ENCODE assay signal across 9 cellular contexts in the genomic region with DNA sequence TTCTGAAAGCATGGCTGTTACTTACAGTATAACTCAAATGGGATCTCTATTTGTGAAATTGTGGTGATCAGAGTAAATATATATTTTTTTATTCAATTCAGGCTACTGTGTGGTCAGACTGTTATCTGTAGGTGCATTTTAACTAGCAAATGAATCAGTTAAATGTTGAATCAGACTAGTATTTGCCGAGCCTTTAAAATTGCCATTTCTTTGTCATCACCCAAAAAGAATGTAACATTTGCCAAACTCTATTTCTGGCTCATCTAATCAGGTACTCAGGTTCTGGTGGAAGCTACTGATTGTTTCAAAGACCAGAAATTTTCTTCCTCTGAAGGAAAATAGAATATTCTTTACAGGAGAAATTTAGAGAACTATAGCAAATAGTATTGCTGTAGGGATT. TPM values are rescaled to one million over a fixed set of nuclear protein-coding genes. Genes with fewer than 3 reads are reported as not detected.
DNase-seq lines count a peak whose midpoint lies in the region; ATAC-seq, FAIRE-seq and TF ChIP-seq lines count a peak whose summit lies in the region.
"Had no signal": no experiment of that assay in that cellular context is flagged by ENCODE, and none has a peak within 500 bp of the region (broad histone marks: within the 10 kb centered on the region; RNA-seq: fewer than 3 reads in every experiment).

No MANE protein-coding gene starts in this region.

- H3K23ac ChIP-seq in H9 (ENCODE audit: insufficient read length, low read depth, low read length): no peak overlapping the region

- H2BK5ac ChIP-seq in H9 (ENCODE audit: insufficient read length, low read length): no peak overlapping the region

- dilution Hi-C loops in keratinocyte (cut with MboI; ENCODE audit: extremely low pct_ligation_motif_present, low sequenced_read_pairs): no loop called here

- H3K27ac ChIP-seq in A549: no peak overlapping the region; a peak in 1 of 6 replicates
- H3K27ac ChIP-seq in H9 (ENCODE audit: insufficient read length, low read depth, low read length): no peak overlapping the region
- H3K27ac ChIP-seq in keratinocyte (ENCODE audit: control insufficient read depth, insufficient read depth, low read length): peak overlapping the region; percentile 95

- no peak for TF ChIP-seq CTCF in A549 (IDR thresholded peaks at IDR 0.05)
- no peak for TF ChIP-seq CTCF in H9 (conservative IDR thresholded peaks at IDR 0.05)
- no peak for TF ChIP-seq CTCF in keratinocyte (optimal IDR thresholded peaks at IDR 0.05 in 1 of 3, IDR thresholded peaks at IDR 0.05 in 1 of 3, conservative IDR thresholded peaks at IDR 0.05 in 1 of 3; ENCODE audit: extremely low read depth in 1 of 3, insufficient read depth in 2 of 3, low read length in 3 of 3)
- no peak for TF ChIP-seq CTCF in mucosa of descending colon (IDR thresholded peaks at IDR 0.05)

- H3K4me3 ChIP-seq in A549 (no peak overlapping the region), keratinocyte (ENCODE audit: control insufficient read depth in 2 of 3, extremely low read depth in 1 of 3, insufficient read depth in 2 of 3, low read depth in 1 of 3, low read length in 3 of 3) (peak overlapping the region in 2 of 3 experiments; percentile 24 to 86), mucosa of descending colon (no peak overlapping the region)

- peaks cover 5 to 8% of the 10 kb centered on the region in 2 experiments for H3K9me3 Mint-ChIP-seq in H9
- no peaks in the 10 kb centered on the region for H3K9me3 Mint-ChIP-seq in activated T-helper 17 cell treated with anti-CD3 and anti-CD28 coated beads, Interleukin-2, amount 50 U/mL, for 72 hours

- H3K4me2 ChIP-seq in A549 (peak overlapping the region; percentile 93), H9 (ENCODE audit: insufficient read depth, insufficient read length, low read length) (peak overlapping the region; percentile 81), keratinocyte (ENCODE audit: control insufficient read depth, extremely low read depth, insufficient read depth, low read depth, low read length) (peak overlapping the region; percentile 100)

- intact Hi-C loops in mucosa of descending colon (cut with DNase I, micrococcal nuclease): no loop called here

- H3K4me1 ChIP-seq in A549 (peaks cover 21% of the 10 kb centered on the region; the same call in 2 of the 3 replicates), H9 (ENCODE audit: insufficient read depth, low read length) (peaks cover 4% of the 10 kb centered on the region; the same call in 1 of the 2 replicates), keratinocyte (ENCODE audit: control insufficient read depth, extremely low read depth, insufficient read depth, low read length) (peaks cover 42% of the 10 kb centered on the region), mucosa of descending colon (ENCODE audit: low read depth) (peaks cover 25% of the 10 kb centered on the region)

- H4K5ac ChIP-seq in H9 (ENCODE audit: insufficient read length, low read depth, low read length): no peak overlapping the region

- no peak for TF ChIP-seq EP300 in A549 (IDR thresholded peaks at IDR 0.05)

- DNase-seq in A549 (ENCODE audit: low read depth in 1 of 2, low spot score in 1 of 2) (no peak), H9 (no peak), keratinocyte (ENCODE audit: low read depth, low spot score) (no peak), mucosa of descending colon (no peak), UCSD-AML1 (lab: John Stamatoyannopoulos, UW; ENCODE audit: unreplicated experiment) (no peak), NCI-H1694 treated with DMSO at 0.1 percent for 48 hours (lab: John Stamatoyannopoulos, UW) (no peak)
- DNase-seq: activated CD4-positive, alpha-beta T cell treated with anti-CD3 and anti-CD28 coated beads for 4 hours had no signal

- H3K23me2 ChIP-seq in H9 (ENCODE audit: insufficient read length, low read depth, low read length, poor library complexity, severe bottlenecking): peaks cover 9% of the 10 kb centered on the region

- FAIRE-seq in A549 (lab: Jason Lieb, UNC) (no peak), keratinocyte (lab: Jason Lieb, UNC) (no peak)

- no peak overlapping the region for H2BK120ac ChIP-seq in H9 (ENCODE audit: low read depth, low read length, poor library complexity, severe bottlenecking)

- H3K79me1 ChIP-seq in H9 (ENCODE audit: insufficient read depth, low read depth, low read length, poor library complexity, severe bottlenecking): no peaks in the 10 kb centered on the region

- 38% methylated on average over 1 of the region's 1 CpG for WGBS in A549 (ENCODE audit: missing lambda C conversion rate)
- no CpG with 5 or more reads among the region's 1 CpG for WGBS in H9 (ENCODE audit: extremely low coverage, insufficient read length, low lambda C conversion rate)

- no peaks in the 10 kb centered on the region for H3K27me3 ChIP-seq in H9 (ENCODE audit: insufficient read depth, low read length)
- H3K27me3 ChIP-seq in keratinocyte (ENCODE audit: control insufficient read depth, extremely low read depth, insufficient read depth, low read length): no peaks in the 10 kb centered on the region

- no peak overlapping the region for H3K9ac ChIP-seq in H9 (ENCODE audit: extremely low read depth, insufficient read length, low read length)
- H3K9ac ChIP-seq in keratinocyte (ENCODE audit: control insufficient read depth, extremely low read depth, insufficient read depth, low read length): peak overlapping the region; percentile 95

- no peak overlapping the region for H2BK20ac ChIP-seq in H9 (ENCODE audit: low read depth, low read length, poor library complexity, severe bottlenecking)

- H3K9me3 ChIP-seq in A549: no peaks in the 10 kb centered on the region; the same call in 2 of the 3 replicates
- H3K9me3 ChIP-seq in H9 (ENCODE audit: control insufficient read depth, low read depth, low read length): no peaks in the 10 kb centered on the region
- no peaks in the 10 kb centered on the region for H3K9me3 ChIP-seq in keratinocyte (ENCODE audit: control insufficient read depth, low read depth, low read length)
- H3K9me3 ChIP-seq in mucosa of descending colon: no peaks in the 10 kb centered on the region

- no peak overlapping the region for H4K8ac ChIP-seq in H9 (replicated peaks; ENCODE audit: insufficient read length, low read depth, low read length)

- H2AK5ac ChIP-seq in H9 (ENCODE audit: insufficient read length, low read length): no peak overlapping the region

- no peak overlapping the region for H2AFZ ChIP-seq in H9 (ENCODE audit: low read length)
- no peak overlapping the region for H2AFZ ChIP-seq in keratinocyte (ENCODE audit: control insufficient read depth, low read length)

- H3K36me3 ChIP-seq in keratinocyte (ENCODE audit: control insufficient read depth in 2 of 2, extremely low read depth in 1 of 2, insufficient read depth in 2 of 2, low read length in 2 of 2) (peaks cover 0 to under 1% of the 10 kb centered on the region in 2 experiments), mucosa of descending colon (ENCODE audit: low read depth) (peaks cover 5% of the 10 kb centered on the region)

- no peak for TF ChIP-seq POLR2A in A549 (IDR thresholded peaks at IDR 0.05; ENCODE audit: low read length)

- H3K4me3 Mint-ChIP-seq in H9: peak overlapping the region; percentile 97 to 100
- peak overlapping the region; percentile 85 for H3K4me3 Mint-ChIP-seq in activated T-helper 17 cell treated with anti-CD3 and anti-CD28 coated beads, Interleukin-2, amount 50 U/mL, for 72 hours

- H3K9me1 ChIP-seq in keratinocyte (ENCODE audit: control insufficient read depth, extremely low read depth, insufficient read depth, low read length): no peaks in the 10 kb centered on the region

- peaks cover 29 to 32% of the 10 kb centered on the region in 2 experiments for H3K4me1 Mint-ChIP-seq in H9
- peaks cover 13% of the 10 kb centered on the region for H3K4me1 Mint-ChIP-seq in activated T-helper 17 cell treated with anti-CD3 and anti-CD28 coated beads, Interleukin-2, amount 50 U/mL, for 72 hours

- no peak overlapping the region for H4K91ac ChIP-seq in H9 (ENCODE audit: insufficient read length, low read depth, low read length)

- no peaks in the 10 kb centered on the region for H3K27me3 Mint-ChIP-seq in H9 (ENCODE audit: low read depth)
- H3K27me3 Mint-ChIP-seq in activated T-helper 17 cell treated with anti-CD3 and anti-CD28 coated beads, Interleukin-2, amount 50 U/mL, for 72 hours: no peaks in the 10 kb centered on the region

- H3T11ph ChIP-seq in H9 (ENCODE audit: low read length): no peak overlapping the region

- no peak overlapping the region for H3K14ac ChIP-seq in H9 (ENCODE audit: insufficient read depth, low read length)

- POLR2A ChIA-PET in A549 (lab: Yijun Ruan, JAX): interaction anchor here (2.9 kb wide), 1 partner anchor 123 kb away, joined by 27 read pairs; a partner anchor contains a TSS

- H4K20me1 ChIP-seq in H9 (ENCODE audit: control insufficient read depth, insufficient read depth, insufficient read length) (no peaks in the 10 kb centered on the region), keratinocyte (ENCODE audit: control insufficient read depth, extremely low read depth, insufficient read depth, low read length) (no peaks in the 10 kb centered on the region)

- peaks cover 24% of the 10 kb centered on the region for H3K79me2 ChIP-seq in H9 (ENCODE audit: insufficient read depth, low read length)
- peaks cover 34% of the 10 kb centered on the region for H3K79me2 ChIP-seq in keratinocyte (ENCODE audit: control insufficient read depth, insufficient read depth, low read length)

- no peak overlapping the region for H3K27ac Mint-ChIP-seq in H9
- no peak overlapping the region for H3K27ac Mint-ChIP-seq in activated T-helper 17 cell treated with anti-CD3 and anti-CD28 coated beads, Interleukin-2, amount 50 U/mL, for 72 hours

- CTCF ChIA-PET in A549 (lab: Yijun Ruan, JAX): interaction anchor here (1.1 to 1.9 kb wide), 2 partner anchors 72 to 269 kb away, joined by 3 to 6 read pairs; no protein-coding TSS in a partner anchor

- H3K18ac ChIP-seq in H9 (ENCODE audit: insufficient read length, low read depth, low read length): no peak overlapping the region

- no peak overlapping the region for H3K4ac ChIP-seq in H9 (ENCODE audit: low read depth, low read length)

- H3K56ac ChIP-seq in H9 (ENCODE audit: insufficient read length, low read depth, low read length): no peak overlapping the region

- H2BK12ac ChIP-seq in H9 (ENCODE audit: insufficient read length, low read depth, low read length): no peak overlapping the region

- peaks cover 18 to 21% (median 20%) of the 10 kb centered on the region in 3 experiments for H3K36me3 Mint-ChIP-seq in H9 (ENCODE audit: insufficient read depth in 1 of 3, low read depth in 3 of 3)
- peaks cover 47% of the 10 kb centered on the region for H3K36me3 Mint-ChIP-seq in activated T-helper 17 cell treated with anti-CD3 and anti-CD28 coated beads, Interleukin-2, amount 50 U/mL, for 72 hours (ENCODE audit: low read depth)

- ATAC-seq in A549 (no peak), mucosa of descending colon (no peak), GM21360 (IDR thresholded peaks at IDR 0.05; ENCODE audit: unreplicated experiment) (no peak)
- no peak for ATAC-seq in activated T-helper 17 cell treated with anti-CD3 and anti-CD28 coated beads, Interleukin-2, amount 50 U/mL, for 72 hours (replicated peaks)

- TF ChIP-seq RAD21 in A549 (conservative IDR thresholded peaks at IDR 0.05 in 1 of 2, IDR thresholded peaks at IDR 0.05 in 1 of 2): no peak

- no peak overlapping the region for H2BK15ac ChIP-seq in H9 (ENCODE audit: low read depth, low read length)

RNA-seq across cellular contexts. Expression of a gene that starts 1.8 kb away (rescaled TPM):
- 33.8 and 45.2 TPM in 2 replicates for polyA plus RNA-seq in A549 (2011; rRNA removed)
- 4.8 and 5.0 TPM in 2 replicates for polyA plus RNA-seq in A549 (2012; cell fraction: cytosol; rRNA removed)
- polyA plus RNA-seq in A549 (2012; cell fraction: nucleus; rRNA removed): 3.9 and 5.3 TPM in 2 replicates
- 29.2 to 35.6 TPM (median 31.7 TPM) in 3 replicates for polyA plus RNA-seq in A549 (2017; fragmentation: RNase III; extraction: RNeasy Plus Mini Kit Qiagen cat#74134 plus additional on column Dnase treatment)
- 13.4 and 13.6 TPM in 2 replicates for polyA minus RNA-seq in A549 (2011; rRNA and poly(A)+ RNA removed)
- total RNA-seq in H9 (2021): 115 TPM in 2 replicates
- total RNA-seq in activated T-helper 17 cell treated with anti-CD3 and anti-CD28 coated beads, Interleukin-2, amount 50 U/mL, for 72 hours: 100 to 1,000 TPM in 1 of 2 donors, 10 to 100 TPM in 1; 54.2 to 106 TPM
- polyA plus RNA-seq in keratinocyte: 17.5 to 37.2 TPM (median 23.2 TPM) in 3 replicates
- polyA plus RNA-seq in keratinocyte (2011; ENCODE audit: low read depth): 30.1 TPM
- polyA plus RNA-seq in keratinocyte (2011; cell fraction: cytosol; rRNA removed): 13.8 and 27.8 TPM in 2 replicates
- 24.7 and 33.6 TPM in 2 replicates for polyA plus RNA-seq in keratinocyte (2011; cell fraction: nucleus; rRNA removed)
- 21.8 and 41.3 TPM in 2 replicates for polyA plus RNA-seq in keratinocyte (2012; ENCODE audit: low replicate concordance)
- polyA minus RNA-seq in keratinocyte: 3.6 to 77.0 TPM (median 21.9 TPM) in 3 replicates
- polyA minus RNA-seq in keratinocyte (2011; cell fraction: cytosol; rRNA and poly(A)+ RNA removed): 20.9 TPM
- polyA minus RNA-seq in keratinocyte (2011; cell fraction: nucleus; rRNA and poly(A)+ RNA removed): 33.9 and 75.4 TPM in 2 replicates
- 10 to 100 TPM; 28.2 to 47.4 (median 33.2) TPM for total RNA-seq in mucosa of descending colon

RNA-seq across cellular contexts. Expression of a gene that starts 2.7 kb away (rescaled TPM):
- polyA plus RNA-seq in A549 (2011; rRNA removed) (45.7 and 63.3 TPM in 2 replicates), A549 (2017; fragmentation: RNase III; extraction: RNeasy Plus Mini Kit Qiagen cat#74134 plus additional on column Dnase treatment) (111 to 117 TPM (median 116 TPM) in 3 replicates), keratinocyte (33.1 to 52.1 TPM (median 43.1 TPM) in 3 replicates)
- 52.7 and 58.6 TPM in 2 replicates for polyA plus RNA-seq in A549 (2012; cell fraction: cytosol; rRNA removed)
- 22.1 and 22.7 TPM in 2 replicates for polyA plus RNA-seq in A549 (2012; cell fraction: nucleus; rRNA removed)
- 5.0 and 6.5 TPM in 2 replicates for polyA minus RNA-seq in A549 (2011; rRNA and poly(A)+ RNA removed)
- total RNA-seq in H9 (2021) (56.2 and 59.1 TPM in 2 replicates), mucosa of descending colon (10 to 100 TPM; 68.0 to 89.3 (median 85.8) TPM)
- 10 to 100 TPM; 34.9 to 43.6 TPM for total RNA-seq in activated T-helper 17 cell treated with anti-CD3 and anti-CD28 coated beads, Interleukin-2, amount 50 U/mL, for 72 hours
- 43.3 TPM for polyA plus RNA-seq in keratinocyte (2011; ENCODE audit: low read depth)
- 48.0 and 52.4 TPM in 2 replicates for polyA plus RNA-seq in keratinocyte (2011; cell fraction: cytosol; rRNA removed)
- polyA plus RNA-seq in keratinocyte (2011; cell fraction: nucleus; rRNA removed): 13.9 and 20.3 TPM in 2 replicates
- polyA plus RNA-seq in keratinocyte (2012; ENCODE audit: low replicate concordance): 64.6 and 91.6 TPM in 2 replicates
- polyA minus RNA-seq in keratinocyte: 4.8 to 11.7 TPM (median 9.9 TPM) in 3 replicates
- 47.6 TPM for polyA minus RNA-seq in keratinocyte (2011; cell fraction: cytosol; rRNA and poly(A)+ RNA removed)
- polyA minus RNA-seq in keratinocyte (2011; cell fraction: nucleus; rRNA and poly(A)+ RNA removed): 5.0 and 6.3 TPM in 2 replicates

RNA-seq across cellular contexts. Expression of a gene that starts 19.5 kb away (rescaled TPM):
- polyA plus RNA-seq in A549 (2011; rRNA removed): 0.86 and 1.4 TPM in 2 replicates
- 0.98 and 1.0 TPM in 2 replicates for polyA plus RNA-seq in A549 (2012; cell fraction: cytosol; rRNA removed)
- polyA plus RNA-seq in A549 (2012; cell fraction: nucleus; rRNA removed): 0.34 and 0.37 TPM in 2 replicates
- 1.1 to 1.4 TPM (median 1.1 TPM) in 3 replicates for polyA plus RNA-seq in A549 (2017; fragmentation: RNase III; extraction: RNeasy Plus Mini Kit Qiagen cat#74134 plus additional on column Dnase treatment)
- 0.25 TPM in 1 of 2 replicates, not detected in the other for polyA minus RNA-seq in A549 (2011; rRNA and poly(A)+ RNA removed)
- total RNA-seq in H9 (2021): 4.0 and 4.3 TPM in 2 replicates
- under 1 TPM in 1 of 2 donors, not detected in 1; 0.98 TPM for total RNA-seq in activated T-helper 17 cell treated with anti-CD3 and anti-CD28 coated beads, Interleukin-2, amount 50 U/mL, for 72 hours
- 0.58 to 0.99 TPM (median 0.94 TPM) in 3 replicates for polyA plus RNA-seq in keratinocyte
- 0.42 TPM for polyA plus RNA-seq in keratinocyte (2011; ENCODE audit: low read depth)
- 0.62 and 1.0 TPM in 2 replicates for polyA plus RNA-seq in keratinocyte (2011; cell fraction: cytosol; rRNA removed)
- polyA plus RNA-seq in keratinocyte (2011; cell fraction: nucleus; rRNA removed): 0.31 and 0.69 TPM in 2 replicates
- 0.56 and 0.76 TPM in 2 replicates for polyA plus RNA-seq in keratinocyte (2012; ENCODE audit: low replicate concordance)
- 0.16 to 0.59 TPM in 2 of 3 replicates, not detected in the other for polyA minus RNA-seq in keratinocyte
- polyA minus RNA-seq in keratinocyte (2011; cell fraction: cytosol; rRNA and poly(A)+ RNA removed): not detected
- not detected in 2 replicates for polyA minus RNA-seq in keratinocyte (2011; cell fraction: nucleus; rRNA and poly(A)+ RNA removed)
- under 1 TPM in 2 of 3 donors, not detected in 1; 0.29 to 0.73 TPM for total RNA-seq in mucosa of descending colon

Comparison
In these comparisons a context has a peak if more than half of its experiments do, and no peak if none do; other contexts are left out.
1. H3K4me3 ChIP-seq: peak in keratinocyte (2 of 3); none in A549 (single experiment) and mucosa of descending colon (single experiment).
2. Peak in every context shown above with its lines, with median percentiles within 50 percentile points of each other: H3K4me2 ChIP-seq.